Comparison of ENCODE assay signal across 1 cellular context in genomic region chr5:59061377-59061776, GRCh38.
TF ChIP-seq lines count a peak whose summit lies in the region.

No MANE protein-coding gene starts in this region.

TF ChIP-seq in IMR-90, 13 proteins besides CTCF, POLR2A, EP300 and RAD21:
- TF ChIP-seq RCOR1 (IDR thresholded peaks at IDR 0.05; ENCODE audit: insufficient replicate concordance, low read length) (no peak), FOS (IDR thresholded peaks at IDR 0.05; ENCODE audit: low read depth, low read length) (peak; percentile 35; the same call in 1 of the 2 replicates), USF2 (IDR thresholded peaks at IDR 0.05; ENCODE audit: low read depth, low read length) (no peak), NFE2L2 (IDR thresholded peaks at IDR 0.05; ENCODE audit: low read depth, low read length) (peak; percentile 78), MAFK (IDR thresholded peaks at IDR 0.05; ENCODE audit: low read depth, low read length) (0 out of 2 replicates have a peak, but pooled peaks have one; percentile 9)
